Comparison of ENCODE assay signal across 27 cellular contexts in the genomic region with DNA sequence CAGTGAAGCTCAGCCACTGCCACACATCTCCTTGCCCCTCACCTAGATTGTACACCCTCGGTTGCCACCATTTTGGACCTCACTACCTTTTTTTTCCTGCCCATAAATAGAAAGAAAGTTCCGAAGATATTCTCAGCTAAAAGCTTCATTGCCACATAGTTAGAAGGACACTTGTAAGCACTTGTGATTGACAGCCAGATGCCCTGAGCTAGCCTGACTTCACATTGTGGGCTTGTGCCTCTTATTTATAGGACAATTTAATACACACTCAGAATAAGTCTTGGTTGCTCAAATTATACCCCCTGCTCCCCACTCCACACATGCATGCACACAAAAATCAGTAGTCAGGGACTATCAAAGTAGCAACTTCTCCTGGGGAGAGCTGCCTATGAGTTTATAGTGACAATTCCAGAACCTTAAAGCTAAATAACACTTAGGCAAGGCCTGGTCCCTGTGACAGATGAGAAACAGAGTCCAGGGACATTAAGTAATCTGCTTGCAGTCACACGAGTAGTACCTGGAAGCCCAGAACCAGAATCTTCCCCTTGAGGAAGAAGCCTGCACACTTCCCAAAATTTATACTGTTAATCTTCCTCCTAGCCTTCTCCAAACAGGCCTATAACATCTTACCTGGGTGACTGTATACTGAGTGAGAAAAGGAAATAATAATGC.
"Had no signal": no experiment of that assay in that cellular context is flagged by ENCODE, and none has a peak within 500 bp of the region (broad histone marks: within the 10 kb centered on the region; RNA-seq: fewer than 3 reads in every experiment).

No MANE protein-coding gene starts in this region.

- H3K4me3 ChIP-seq: heart right ventricle, left lung, pancreas, sigmoid colon, skin epidermis, spleen, thoracic aorta, tibial nerve, upper lobe of left lung, uterus had no signal

- H3K27ac ChIP-seq: epithelial cell of prostate, foreskin keratinocyte, heart right ventricle, left lung, neutrophil, pancreas, sigmoid colon, skin epidermis, spleen, thoracic aorta, tibial nerve, upper lobe of left lung, uterus had no signal

- H3K27me3 ChIP-seq: foreskin keratinocyte, heart right ventricle, left lung, neutrophil, pancreas, sigmoid colon, spleen, tibial nerve, upper lobe of left lung, uterus had no signal

- ATAC-seq: foreskin keratinocyte; heart right ventricle; left cardiac atrium; left lung; natural killer cell; pancreas; right cardiac atrium; stimulated activated memory B cell treated with anti-CD40 and anti-IgM and Interleukin-4, amounts not matched to agents 10 μg/mL and 1 μg/mL and 100 μg/mL, for 72 hours; stimulated activated naive CD8-positive, alpha-beta T cell treated with anti-CD3 and anti-CD28 coated beads, Interleukin-15, Interleukin-2, amounts not matched to agents 100 U/mL and 50 U/mL, for 24 hours had no signal

- H3K9me3 ChIP-seq: neutrophil, pancreas, sigmoid colon, upper lobe of left lung, uterus had no signal

- H3K4me1 Mint-ChIP-seq: natural killer cell; stimulated activated memory B cell treated with anti-CD40 and anti-IgM and Interleukin-4, amounts not matched to agents 10 μg/mL and 1 μg/mL and 100 μg/mL, for 72 hours had no signal

- FAIRE-seq: colon, islet of Langerhans, pancreas had no signal

- H3K36me3 Mint-ChIP-seq: natural killer cell; stimulated activated memory B cell treated with anti-CD40 and anti-IgM and Interleukin-4, amounts not matched to agents 10 μg/mL and 1 μg/mL and 100 μg/mL, for 72 hours had no signal

- DNase-seq: cerebellar nuclear complex; effector CD8-positive, alpha-beta T cell; endodermal cell; foreskin keratinocyte; glutamatergic neuron; heart right ventricle; hippocampal formation; left cardiac atrium; left lung; mesenchymal stem cell; natural killer cell; pancreas; right cardiac atrium; sigmoid colon; spleen; stimulated activated CD4-positive, alpha-beta T cell treated with anti-CD3 and anti-CD28 coated beads, Interleukin-4, amount 100 ng/mL, for 4 hours; stimulated activated naive CD8-positive, alpha-beta T cell treated with anti-CD3 and anti-CD28 coated beads, Interleukin-15, Interleukin-2, amounts not matched to agents 100 U/mL and 50 U/mL, for 24 hours; upper lobe of left lung; uterus had no signal

- H3K27me3 Mint-ChIP-seq: stimulated activated memory B cell treated with anti-CD40 and anti-IgM and Interleukin-4, amounts not matched to agents 10 μg/mL and 1 μg/mL and 100 μg/mL, for 72 hours had no signal

- H3K9me3 Mint-ChIP-seq: endodermal cell had no signal

- H3K27ac Mint-ChIP-seq: endodermal cell; natural killer cell; stimulated activated memory B cell treated with anti-CD40 and anti-IgM and Interleukin-4, amounts not matched to agents 10 μg/mL and 1 μg/mL and 100 μg/mL, for 72 hours had no signal

- H3K4me3 Mint-ChIP-seq: endodermal cell; natural killer cell; stimulated activated memory B cell treated with anti-CD40 and anti-IgM and Interleukin-4, amounts not matched to agents 10 μg/mL and 1 μg/mL and 100 μg/mL, for 72 hours had no signal

- H3K36me3 ChIP-seq: heart right ventricle, left lung, neutrophil, pancreas, sigmoid colon, spleen, thoracic aorta, tibial nerve, upper lobe of left lung, uterus had no signal

- H3K4me1 ChIP-seq: foreskin keratinocyte, left lung, pancreas, sigmoid colon, spleen, tibial nerve, upper lobe of left lung, uterus had no signal
